Comparison of ENCODE assay signal across 8 cellular contexts in the genomic region with DNA sequence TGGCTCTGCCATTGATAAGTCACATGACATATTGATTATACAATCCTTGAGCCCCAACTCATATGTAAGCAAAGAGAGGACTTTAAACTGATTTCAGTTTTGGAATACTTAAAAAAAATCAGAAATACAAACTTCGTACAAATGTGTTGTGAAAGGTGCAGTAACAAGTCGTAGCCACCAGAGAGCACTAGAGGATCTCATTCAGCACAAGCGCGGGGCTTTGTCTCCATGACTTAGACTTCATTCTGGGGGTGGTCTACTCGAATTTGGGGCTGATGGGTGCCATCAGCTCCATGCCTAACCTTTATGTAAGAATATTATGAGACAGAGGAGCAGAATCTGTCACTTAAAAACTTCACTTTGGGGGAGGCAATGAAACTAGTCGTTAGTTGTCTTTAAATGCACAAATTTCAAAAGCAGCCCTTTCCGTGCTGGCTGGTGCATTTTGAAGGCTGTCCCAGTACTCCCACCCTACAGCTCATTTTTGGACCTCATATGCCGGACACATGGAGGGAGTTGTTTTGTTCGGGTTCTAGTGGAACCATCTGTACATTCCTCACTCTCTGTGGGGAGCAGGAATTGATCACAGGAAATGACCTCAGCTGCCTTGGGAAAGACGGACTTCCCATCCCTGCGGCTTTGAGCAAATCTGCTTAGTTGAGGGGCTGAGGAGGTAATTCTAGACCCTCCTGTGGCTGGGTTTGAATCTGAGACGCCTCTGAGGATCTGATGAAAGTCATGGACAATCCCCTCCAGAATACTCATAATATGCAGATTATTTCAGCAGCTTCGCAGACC. TPM values are rescaled to one million over a fixed set of nuclear protein-coding genes. Genes with fewer than 3 reads are reported as not detected.
DNase-seq lines count a peak whose midpoint lies in the region; ATAC-seq lines count a peak whose summit lies in the region.

No MANE protein-coding gene starts in this region.

- intact Hi-C loops in Right ventricle myocardium superior (cut with DNase I): loop anchor here (2.0 to 10.0 kb wide), 2 partner anchors 360 to 396 kb away; no protein-coding TSS in a partner anchor

- H3K4me1 ChIP-seq in Karpas-422 (ENCODE audit: low read length): peaks cover 4% of the 10 kb centered on the region

- no peaks in the 10 kb centered on the region for H3K79me2 ChIP-seq in Karpas-422 (ENCODE audit: low read length)

- no peaks in the 10 kb centered on the region for H3K27me3 ChIP-seq in Karpas-422 (ENCODE audit: low read length)

- peaks cover 55% of the 10 kb centered on the region for H3K27me3 Mint-ChIP-seq in activated naive CD8-positive, alpha-beta T cell treated with anti-CD3 and anti-CD28 coated beads for 36 hours

- no peak overlapping the region for H2AFZ ChIP-seq in Karpas-422 (ENCODE audit: low read length)

- H3K4me2 ChIP-seq in Karpas-422 (ENCODE audit: low read depth, low read length, poor library complexity, severe bottlenecking): no peak overlapping the region

- H3K4me3 Mint-ChIP-seq in activated naive CD8-positive, alpha-beta T cell treated with anti-CD3 and anti-CD28 coated beads for 36 hours: peak overlapping the region; percentile 44

- H3K4me3 ChIP-seq in Karpas-422 (ENCODE audit: low read length): no peak overlapping the region

- no peak overlapping the region for H3K27ac Mint-ChIP-seq in activated naive CD8-positive, alpha-beta T cell treated with anti-CD3 and anti-CD28 coated beads for 36 hours

- H3K27ac ChIP-seq in Karpas-422 (ENCODE audit: low read length): no peak overlapping the region

- H3K36me3 Mint-ChIP-seq in activated naive CD8-positive, alpha-beta T cell treated with anti-CD3 and anti-CD28 coated beads for 36 hours: no peaks in the 10 kb centered on the region

- peak; percentile 77 for ATAC-seq in Right ventricle myocardium superior (ENCODE audit: poor library complexity)
- no peak for ATAC-seq in GM18517 (IDR thresholded peaks at IDR 0.05; ENCODE audit: unreplicated experiment)
- ATAC-seq in GM19395 (IDR thresholded peaks at IDR 0.05; ENCODE audit: unreplicated experiment): no peak

- no peaks in the 10 kb centered on the region for H3K9me3 Mint-ChIP-seq in activated naive CD8-positive, alpha-beta T cell treated with anti-CD3 and anti-CD28 coated beads for 36 hours

- no peaks in the 10 kb centered on the region for H3K9me2 ChIP-seq in Karpas-422 (replicated peaks; ENCODE audit: insufficient read depth, low read length)

- no peaks in the 10 kb centered on the region for H3K36me3 ChIP-seq in Karpas-422 (ENCODE audit: insufficient read depth, low read length)

- peaks cover 10% of the 10 kb centered on the region for H3K4me1 Mint-ChIP-seq in activated naive CD8-positive, alpha-beta T cell treated with anti-CD3 and anti-CD28 coated beads for 36 hours

- no peak overlapping the region for H3K9ac ChIP-seq in Karpas-422 (ENCODE audit: low read length)

- peak; percentile 54 for DNase-seq in ELF-1 (ENCODE audit: low read depth, low spot score)
- DNase-seq in Karpas-422: peak; percentile 87
- peak; percentile 15 to 33 for DNase-seq in SHP77 (lab: John Stamatoyannopoulos, UW)
- DNase-seq in activated naive CD8-positive, alpha-beta T cell treated with anti-CD3 and anti-CD28 coated beads for 36 hours: peak; percentile 14
- DNase-seq in Right ventricle myocardium superior: no peak
- DNase-seq in putamen (ENCODE audit: low spot score): peak; percentile 22

- no peaks in the 10 kb centered on the region for H4K20me1 ChIP-seq in Karpas-422 (ENCODE audit: insufficient read depth, low read depth, low read length)

- H3K9me3 ChIP-seq in Karpas-422 (ENCODE audit: low read length): no peaks in the 10 kb centered on the region

RNA-seq across cellular contexts. Expression of a gene that starts 27.5 kb away (rescaled TPM):
- total RNA-seq in Karpas-422 (2014; rRNA removed; shearing (Covaris generic); ENCODE audit: low replicate concordance): 0.04 TPM in 1 of 2 replicates, not detected in the other
- total RNA-seq in activated naive CD8-positive, alpha-beta T cell treated with anti-CD3 and anti-CD28 coated beads for 36 hours: not detected
- total RNA-seq in Right ventricle myocardium superior: 144 TPM

RNA-seq across cellular contexts. Expression of a gene that starts 49.2 kb away (rescaled TPM):
- 1.8 and 3.4 TPM in 2 replicates for total RNA-seq in Karpas-422 (2014; rRNA removed; shearing (Covaris generic); ENCODE audit: low replicate concordance)
- 1 to 10 TPM; 4.6 to 4.9 TPM for total RNA-seq in activated naive CD8-positive, alpha-beta T cell treated with anti-CD3 and anti-CD28 coated beads for 36 hours
- 0.70 TPM for total RNA-seq in Right ventricle myocardium superior

Comparison
In these comparisons a context has a peak if more than half of its experiments do, and no peak if none do; other contexts are left out.
1. RNA of a gene that starts 27.5 kb away (total RNA-seq): 144 TPM in Right ventricle myocardium superior (single experiment); 0.04 TPM in Karpas-422 and not detected in activated naive CD8-positive, alpha-beta T cell treated with anti-CD3 and anti-CD28 coated beads for 36 hours; every median in the first group is over 100 times any median in the second.